In genomic region chr1:162872981-162873380, GRCh38 we compare ENCODE assay signal across 21 cellular contexts. TPM values are rescaled to one million over a fixed set of nuclear protein-coding genes. Genes with fewer than 3 reads are reported as not detected.
"Had no signal": no experiment of that assay in that cellular context is flagged by ENCODE, and none has a peak within 500 bp of the region (broad histone marks: within the 10 kb centered on the region; RNA-seq: fewer than 3 reads in every experiment).

No MANE protein-coding gene starts in this region.

- DNase-seq: activated CD4-positive, alpha-beta T cell treated with anti-CD3 and anti-CD28 coated beads for 36 hours; activated CD8-positive, alpha-beta memory T cell treated with anti-CD3 and anti-CD28 coated beads, Interleukin-2, amount 50 U/mL, for 4 hours; activated CD8-positive, alpha-beta T cell treated with anti-CD3 and anti-CD28 coated beads for 36 hours; activated gamma-delta T cell treated with Interleukin-2 at 50 U/mL for 16 hours; activated naive CD8-positive, alpha-beta T cell treated with anti-CD3 and anti-CD28 coated beads for 36 hours; activated T-cell treated with anti-CD3 and anti-CD28 coated beads, Interleukin-2, amount 50 U/mL, for 72 hours; anterior cingulate cortex; effector CD4-positive, alpha-beta T cell; left cardiac atrium; midbrain; naive B cell; SW 1271; T-helper 9 cell; trophoblast cell; WERI-Rb-1 had no signal

- H3K27me3 ChIP-seq: cardiac muscle cell, gastroesophageal sphincter, right atrium auricular region had no signal

- H3K4me1 ChIP-seq: gastroesophageal sphincter, right atrium auricular region had no signal

- H3K4me3 ChIP-seq: cardiac muscle cell, coronary artery, gastroesophageal sphincter, lung, right atrium auricular region had no signal

- H3K4me3 Mint-ChIP-seq: activated CD4-positive, alpha-beta T cell treated with anti-CD3 and anti-CD28 coated beads for 36 hours; activated CD8-positive, alpha-beta T cell treated with anti-CD3 and anti-CD28 coated beads for 36 hours; activated naive CD8-positive, alpha-beta T cell treated with anti-CD3 and anti-CD28 coated beads for 36 hours; activated T-cell treated with anti-CD3 and anti-CD28 coated beads, Interleukin-2, amount 50 U/mL, for 72 hours; naive B cell; stimulated activated effector memory CD8-positive, alpha-beta T cell treated with anti-CD3 and anti-CD28 coated beads, Interleukin-12 subunit alpha, Interleukin-12 subunit beta, amount 100 ng/mL, for 72 hours had no signal

- H3K36me3 ChIP-seq: cardiac muscle cell, gastroesophageal sphincter, right atrium auricular region, WERI-Rb-1 had no signal

- H3K4me1 Mint-ChIP-seq: activated CD4-positive, alpha-beta T cell treated with anti-CD3 and anti-CD28 coated beads for 36 hours; activated naive CD8-positive, alpha-beta T cell treated with anti-CD3 and anti-CD28 coated beads for 36 hours; naive B cell; stimulated activated effector memory CD8-positive, alpha-beta T cell treated with anti-CD3 and anti-CD28 coated beads, Interleukin-12 subunit alpha, Interleukin-12 subunit beta, amount 100 ng/mL, for 72 hours had no signal

- ATAC-seq: activated CD4-positive, alpha-beta T cell treated with anti-CD3 and anti-CD28 coated beads for 36 hours; activated CD8-positive, alpha-beta T cell treated with anti-CD3 and anti-CD28 coated beads for 36 hours; activated T-cell treated with anti-CD3 and anti-CD28 coated beads, Interleukin-2, amount 50 U/mL, for 72 hours; gastroesophageal sphincter; stimulated activated effector memory CD8-positive, alpha-beta T cell treated with anti-CD3 and anti-CD28 coated beads, Interleukin-12 subunit alpha, Interleukin-12 subunit beta, amount 100 ng/mL, for 72 hours had no signal

- H3K36me3 Mint-ChIP-seq: activated naive CD8-positive, alpha-beta T cell treated with anti-CD3 and anti-CD28 coated beads for 36 hours; stimulated activated effector memory CD8-positive, alpha-beta T cell treated with anti-CD3 and anti-CD28 coated beads, Interleukin-12 subunit alpha, Interleukin-12 subunit beta, amount 100 ng/mL, for 72 hours had no signal

- H3K27ac Mint-ChIP-seq: activated CD4-positive, alpha-beta T cell treated with anti-CD3 and anti-CD28 coated beads for 36 hours; activated CD8-positive, alpha-beta T cell treated with anti-CD3 and anti-CD28 coated beads for 36 hours; activated naive CD8-positive, alpha-beta T cell treated with anti-CD3 and anti-CD28 coated beads for 36 hours; activated T-cell treated with anti-CD3 and anti-CD28 coated beads, Interleukin-2, amount 50 U/mL, for 72 hours; naive B cell; stimulated activated effector memory CD8-positive, alpha-beta T cell treated with anti-CD3 and anti-CD28 coated beads, Interleukin-12 subunit alpha, Interleukin-12 subunit beta, amount 100 ng/mL, for 72 hours had no signal

- H3K27ac ChIP-seq: cardiac muscle cell, gastroesophageal sphincter, right atrium auricular region, WERI-Rb-1 had no signal

- H3K9me3 Mint-ChIP-seq: activated naive CD8-positive, alpha-beta T cell treated with anti-CD3 and anti-CD28 coated beads for 36 hours had no signal

RNA-seq across cellular contexts. Expression of gene CCDC190, which starts 12.0 kb away (rescaled TPM):
- total RNA-seq: activated CD4-positive, alpha-beta T cell treated with anti-CD3 and anti-CD28 coated beads for 36 hours; activated CD8-positive, alpha-beta T cell treated with anti-CD3 and anti-CD28 coated beads for 36 hours; activated naive CD8-positive, alpha-beta T cell treated with anti-CD3 and anti-CD28 coated beads for 36 hours; activated T-cell treated with anti-CD3 and anti-CD28 coated beads, Interleukin-2, amount 50 U/mL, for 72 hours; cardiac muscle cell; gastroesophageal sphincter had no signal
